ENCODE assay signal across 17 cellular contexts in genomic region chr15:50890751-50891150, GRCh38. TPM values are rescaled to one million over a fixed set of nuclear protein-coding genes. Genes with fewer than 3 reads are reported as not detected.
DNase-seq lines count a peak whose midpoint lies in the region; ATAC-seq, FAIRE-seq and TF ChIP-seq lines count a peak whose summit lies in the region.
"Had no signal": no experiment of that assay in that cellular context is flagged by ENCODE, and none has a peak within 500 bp of the region (broad histone marks: within the 10 kb centered on the region; RNA-seq: fewer than 3 reads in every experiment).

No MANE protein-coding gene starts in this region.

- FAIRE-seq in A549 (lab: Jason Lieb, UNC) = no peak
- FAIRE-seq: D721Med, H54 had no signal

- H3K36me3 ChIP-seq in GM23248 (ENCODE audit: low read depth) (no peaks in the 10 kb centered on the region), adipocyte (ENCODE audit: control insufficient read depth, insufficient read depth, low read length, severe bottlenecking) (no peaks in the 10 kb centered on the region)
- H3K36me3 ChIP-seq: BE2C had no signal

- no peak for TF ChIP-seq EP300 in A549 (IDR thresholded peaks at IDR 0.05)

- TF ChIP-seq RAD21 in A549 (conservative IDR thresholded peaks at IDR 0.05 in 1 of 2, IDR thresholded peaks at IDR 0.05 in 1 of 2) = no peak

- POLR2A ChIA-PET in A549 (lab: Yijun Ruan, JAX) = no interaction called here

- DNase-seq in A549 (ENCODE audit: low read depth in 1 of 2, low spot score in 1 of 2) = peak in 1 of 2 experiments; percentile 23
- DNase-seq in GM23248 = peak; percentile 24
- peak; percentile 44 for DNase-seq in M059J (ENCODE audit: low read depth)
- DNase-seq in adipocyte (ENCODE audit: low read depth) = peak; percentile 20
- no peak for DNase-seq in erythroblast (lab: John Stamatoyannopoulos, UW)
- DNase-seq in NCI-H524 (lab: John Stamatoyannopoulos, UW) = no peak
- no peak for DNase-seq in islet precursor cell
- DNase-seq: 8988T; BE2C; CD8-positive, alpha-beta T cell; COR-L47; DMS153; DMS79 treated with DMSO at 0.1 percent for 48 hours had no signal

- peaks cover 6% of the 10 kb centered on the region; the same call in 2 of the 3 replicates for H3K4me1 ChIP-seq in A549
- peaks cover 4% of the 10 kb centered on the region; the same call in 1 of the 2 replicates for H3K4me1 ChIP-seq in GM23248 (ENCODE audit: insufficient read depth)
- peaks cover 3% of the 10 kb centered on the region for H3K4me1 ChIP-seq in adipocyte (ENCODE audit: control insufficient read depth, insufficient read depth, low read length)
- H3K4me1 ChIP-seq: BE2C had no signal

- H2AFZ ChIP-seq in GM23248 = no peak overlapping the region

- H3K4me2 ChIP-seq in A549 (no peak overlapping the region), GM23248 (ENCODE audit: unreplicated experiment) (no peak overlapping the region)

- H3K79me2 ChIP-seq in GM23248 (ENCODE audit: insufficient read depth) = no peaks in the 10 kb centered on the region

- H3F3A ChIP-seq in GM23248 (ENCODE audit: insufficient read depth) = peaks cover 9% of the 10 kb centered on the region

- H3K27ac ChIP-seq in A549 (no peak overlapping the region), GM23248 (no peak overlapping the region)
- H3K27ac ChIP-seq: C4-2B had no signal

- TF ChIP-seq POLR2A in A549 (IDR thresholded peaks at IDR 0.05; ENCODE audit: low read length) = no peak
- no peak for TF ChIP-seq POLR2A in erythroblast (IDR thresholded peaks at IDR 0.05; ENCODE audit: low read length)

- H3K9me3 ChIP-seq in A549 (peaks cover 32% of the 10 kb centered on the region), GM23248 (ENCODE audit: low read depth) (no peaks in the 10 kb centered on the region), adipocyte (ENCODE audit: control insufficient read depth, low read length) (no peaks in the 10 kb centered on the region)
- H3K9me3 ChIP-seq: BE2C had no signal

- CTCF ChIA-PET in A549 (lab: Yijun Ruan, JAX) = interaction anchor here (1.0 to 3.1 kb wide), 6 partner anchors 14 to 268 kb away, joined by 4 to 9 read pairs (median 6); partner anchors contain the start of gene AP4E1

- no peaks in the 10 kb centered on the region for H3K9me2 ChIP-seq in GM23248 (ENCODE audit: insufficient read depth)

- H3K27me3 ChIP-seq in GM23248 (replicated peaks; ENCODE audit: insufficient read depth) (no peaks in the 10 kb centered on the region), adipocyte (replicated peaks; ENCODE audit: control insufficient read depth, insufficient read depth, low read length) (no peaks in the 10 kb centered on the region)
- H3K27me3 ChIP-seq: BE2C had no signal

- no peak for TF ChIP-seq CTCF in A549 (IDR thresholded peaks at IDR 0.05)

- H3K4me3 ChIP-seq in A549 (no peak overlapping the region), GM23248 (no peak overlapping the region), adipocyte (ENCODE audit: low read length) (no peak overlapping the region)

- no peak overlapping the region for H3K9ac ChIP-seq in GM23248
- no peak overlapping the region for H3K9ac ChIP-seq in adipocyte (ENCODE audit: low read length)

- in situ Hi-C loops in GM23248 (cut with MboI) = no loop called here

- H4K20me1 ChIP-seq in GM23248 (ENCODE audit: insufficient read depth) = no peaks in the 10 kb centered on the region

- 49% methylated on average over 5 of the region's 5 CpGs for WGBS in A549 (ENCODE audit: missing lambda C conversion rate)
- 63 to 68% methylated on average over 5 of the region's 5 CpGs for WGBS in GM23248 (ENCODE audit: low coverage in 1 of 2, low lambda C conversion rate in 2 of 2, missing lambda C conversion rate in 2 of 2), 2 experiments

- ATAC-seq in A549 (no peak), HG03139 (IDR thresholded peaks at IDR 0.05; ENCODE audit: unreplicated experiment) (no peak)
- ATAC-seq: CD8-positive, alpha-beta T cell had no signal

TF ChIP-seq in A549, 52 proteins besides CTCF, POLR2A, EP300 and RAD21:
- TF ChIP-seq HES2 (IDR thresholded peaks at IDR 0.05) = no peak
- TF ChIP-seq MAZ (IDR thresholded peaks at IDR 0.05; ENCODE audit: borderline replicate concordance, low read depth, low read length) = no peak
- TF ChIP-seq FOSL2 (IDR thresholded peaks at IDR 0.05) = no peak
- peak; percentile 39; the same call in 1 of the 2 replicates for TF ChIP-seq FOSL2 (CRISPR knock-in tag; IDR thresholded peaks at IDR 0.05)
- no peak for TF ChIP-seq NR3C1 (IDR thresholded peaks at IDR 0.05)
- TF ChIP-seq RARB (CRISPR knock-in tag; IDR thresholded peaks at IDR 0.05) = no peak
- no peak for TF ChIP-seq HOXB13 (CRISPR knock-in tag; IDR thresholded peaks at IDR 0.05; ENCODE audit: low read depth)

RNA-seq across cellular contexts. Expression of gene AP4E1, which starts 17.7 kb away (rescaled TPM):
- polyA plus RNA-seq in A549 (2011; rRNA removed) = 9.5 and 9.6 TPM in 2 replicates
- 1.6 and 1.9 TPM in 2 replicates for polyA plus RNA-seq in A549 (2012; cell fraction: cytosol; rRNA removed)
- polyA plus RNA-seq in A549 (2012; cell fraction: nucleus; rRNA removed) = 1.1 and 2.4 TPM in 2 replicates
- polyA plus RNA-seq in A549 (2017; fragmentation: RNase III; extraction: RNeasy Plus Mini Kit Qiagen cat#74134 plus additional on column Dnase treatment) = 9.2 to 10.2 TPM (median 9.6 TPM) in 3 replicates
- 6.4 and 6.9 TPM in 2 replicates for polyA minus RNA-seq in A549 (2011; rRNA and poly(A)+ RNA removed)
- total RNA-seq in GM23248 (2014; rRNA removed; shearing (Covaris generic)) = 14.4 and 15.0 TPM in 2 replicates
- polyA plus RNA-seq in GM23248 (2016; fragmentation: Nextera tagmentation; extraction: Ambion mirVana) = 6.2 and 6.6 TPM in 2 replicates
- 9.5 and 13.9 TPM in 2 replicates for total RNA-seq in M059J (2014; rRNA removed; shearing (Covaris generic))

Comparison
In these comparisons a context has a peak if more than half of its experiments do, and no peak if none do; other contexts are left out.
1. DNase-seq: peak in GM23248 (single experiment), M059J (single experiment) and adipocyte (single experiment); none in erythroblast (0 of 2), NCI-H524 (0 of 2) and islet precursor cell (single experiment).